Comparison of ENCODE assay signal across 17 cellular contexts in the genomic region with DNA sequence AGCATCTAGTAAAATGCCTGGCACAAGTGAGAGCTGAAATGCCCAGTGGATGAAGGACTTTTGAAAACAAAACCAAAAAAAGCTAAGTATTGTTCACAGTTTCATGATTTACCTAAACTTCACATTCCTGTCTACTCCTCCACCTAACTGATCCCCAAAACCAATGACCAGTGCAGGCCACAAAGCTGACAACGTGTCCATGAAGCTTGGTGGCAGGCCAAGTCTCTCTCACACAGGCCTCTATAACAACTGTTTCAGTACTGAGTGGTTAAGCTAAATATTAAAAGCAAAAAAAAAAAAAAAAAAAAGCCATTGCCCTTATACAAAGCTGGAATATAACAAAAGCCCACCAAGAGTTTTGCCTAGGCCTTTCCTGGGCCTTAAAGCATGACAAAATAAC. TPM values are rescaled to one million over a fixed set of nuclear protein-coding genes. Genes with fewer than 3 reads are reported as not detected.
DNase-seq lines count a peak whose midpoint lies in the region; FAIRE-seq and TF ChIP-seq lines count a peak whose summit lies in the region.
"Had no signal": no experiment of that assay in that cellular context is flagged by ENCODE, and none has a peak within 500 bp of the region (broad histone marks: within the 10 kb centered on the region; RNA-seq: fewer than 3 reads in every experiment).

No MANE protein-coding gene starts in this region.

- no peak for DNase-seq in activated naive CD4-positive, alpha-beta T cell (lab: John Stamatoyannopoulos, UW)
- no peak for DNase-seq in RCC 7860 (ENCODE audit: low spot score)
- no peak for DNase-seq in kidney
- DNase-seq in thyroid gland, result peak; percentile 93
- no peak for DNase-seq in Karpas-422
- DNase-seq in NCI-H510A (lab: John Stamatoyannopoulos, UW), result no peak
- no peak for DNase-seq in AML-193 (lab: John Stamatoyannopoulos, UW)
- DNase-seq: activated CD4-positive, alpha-beta T cell treated with anti-CD3 and anti-CD28 coated beads, Interleukin-2, amount 50 U/mL, for 1 hour; NCI-H1417 treated with DMSO at 0.1 percent for 48 hours; NCI-H510A treated with DMSO at 0.1 percent for 48 hours; RPMI8226; spleen had no signal

- H3K9me3 ChIP-seq in kidney (ENCODE audit: control insufficient read depth in 1 of 2, low read length in 2 of 2) (no peaks in the 10 kb centered on the region), thyroid gland (no peaks in the 10 kb centered on the region), Karpas-422 (ENCODE audit: low read length) (no peaks in the 10 kb centered on the region)
- H3K9me3 ChIP-seq: spleen, thoracic aorta had no signal

- WGBS in thyroid gland, 2 donors, result 9 to 22% methylated on average over 1 of the region's 1 CpG

- H3K79me2 ChIP-seq in Karpas-422 (ENCODE audit: low read length), result peaks cover 100% of the 10 kb centered on the region

- no peaks in the 10 kb centered on the region for H3K27me3 ChIP-seq in thyroid gland
- H3K27me3 ChIP-seq in Karpas-422 (ENCODE audit: low read length), result no peaks in the 10 kb centered on the region
- H3K27me3 ChIP-seq: cardiac muscle cell, spleen had no signal

- no peak overlapping the region for H3K4me2 ChIP-seq in Karpas-422 (ENCODE audit: low read depth, low read length, poor library complexity, severe bottlenecking)

- H3K9me2 ChIP-seq in Karpas-422 (replicated peaks; ENCODE audit: insufficient read depth, low read length), result no peaks in the 10 kb centered on the region

- FAIRE-seq in RCC 7860 (lab: Jason Lieb, UNC) (peak; percentile 69), kidney (lab: Jason Lieb, UNC) (no peak)
- FAIRE-seq: D721Med had no signal

- H3K36me3 Mint-ChIP-seq in activated naive CD4-positive, alpha-beta T cell treated with anti-CD3 and anti-CD28 coated beads, Interleukin-2, amount 50 U/mL, for 24 hours, result peaks cover 5% of the 10 kb centered on the region

- H3K4me3 Mint-ChIP-seq in activated naive CD4-positive, alpha-beta T cell treated with anti-CD3 and anti-CD28 coated beads, Interleukin-2, amount 50 U/mL, for 24 hours, result no peak overlapping the region
- H3K4me3 Mint-ChIP-seq: T-helper 2 cell treated with Interferon-gamma antibody and Interleukin-4, amounts not matched to agents 5 μg/mL and 100 μg/mL, for 36 hours had no signal

- H3K9me3 Mint-ChIP-seq in activated naive CD4-positive, alpha-beta T cell treated with anti-CD3 and anti-CD28 coated beads, Interleukin-2, amount 50 U/mL, for 24 hours, result no peaks in the 10 kb centered on the region
- H3K9me3 Mint-ChIP-seq: T-helper 2 cell treated with Interferon-gamma antibody and Interleukin-4, amounts not matched to agents 5 μg/mL and 100 μg/mL, for 36 hours had no signal

- peaks cover 67% of the 10 kb centered on the region for H4K20me1 ChIP-seq in Karpas-422 (ENCODE audit: insufficient read depth, low read depth, low read length)

- peaks cover 98% of the 10 kb centered on the region for H3K4me1 Mint-ChIP-seq in activated naive CD4-positive, alpha-beta T cell treated with anti-CD3 and anti-CD28 coated beads, Interleukin-2, amount 50 U/mL, for 24 hours

- H3K4me1 ChIP-seq in kidney (ENCODE audit: control insufficient read depth in 1 of 2, insufficient read depth in 1 of 2, low read depth in 1 of 2, low read length in 2 of 2) (peaks cover 55 to 65% of the 10 kb centered on the region in 2 donors), thyroid gland (peaks cover 70 to 86% of the 10 kb centered on the region in 2 donors), Karpas-422 (ENCODE audit: low read length) (peaks cover 30% of the 10 kb centered on the region)

- H3K27ac ChIP-seq in kidney (ENCODE audit: low read depth in 2 of 2, low read length in 2 of 2), result peak overlapping the region; percentile 26 to 45
- H3K27ac ChIP-seq in thyroid gland, result peak overlapping the region; percentile 79 to 92 (median 84)
- no peak overlapping the region for H3K27ac ChIP-seq in Karpas-422 (ENCODE audit: low read length)
- H3K27ac ChIP-seq: thoracic aorta had no signal

- H2AFZ ChIP-seq in Karpas-422 (ENCODE audit: low read length), result no peak overlapping the region

- H3K27me3 Mint-ChIP-seq in activated naive CD4-positive, alpha-beta T cell treated with anti-CD3 and anti-CD28 coated beads, Interleukin-2, amount 50 U/mL, for 24 hours, result no peaks in the 10 kb centered on the region

- H3K27ac Mint-ChIP-seq in activated naive CD4-positive, alpha-beta T cell treated with anti-CD3 and anti-CD28 coated beads, Interleukin-2, amount 50 U/mL, for 24 hours, result peak overlapping the region; percentile 41
- H3K27ac Mint-ChIP-seq: T-helper 2 cell treated with Interferon-gamma antibody and Interleukin-4, amounts not matched to agents 5 μg/mL and 100 μg/mL, for 36 hours had no signal

- no peak overlapping the region for H3K9ac ChIP-seq in kidney (ENCODE audit: low read length in 2 of 2)
- H3K9ac ChIP-seq in Karpas-422 (ENCODE audit: low read length), result no peak overlapping the region

- intact Hi-C loops in kidney (cut with DNase I), result no loop called here
- intact Hi-C loops in thyroid gland (cut with DNase I), result no loop called here

- H3K4me3 ChIP-seq in kidney (ENCODE audit: low read length in 2 of 2) (no peak overlapping the region), thyroid gland (replicated peaks in 1 of 3) (no peak overlapping the region), Karpas-422 (ENCODE audit: low read length) (no peak overlapping the region)
- H3K4me3 ChIP-seq: cardiac muscle cell, spleen, thoracic aorta had no signal

- H3K36me3 ChIP-seq in kidney (ENCODE audit: control insufficient read depth in 1 of 2, insufficient read depth in 2 of 2, low read length in 2 of 2) (no peaks in the 10 kb centered on the region), thyroid gland (no peaks in the 10 kb centered on the region), Karpas-422 (ENCODE audit: insufficient read depth, low read length) (no peaks in the 10 kb centered on the region)
- H3K36me3 ChIP-seq: cardiac muscle cell, thoracic aorta had no signal

- TF ChIP-seq CTCF in kidney (IDR thresholded peaks at IDR 0.05; ENCODE audit: borderline replicate concordance, extremely low read depth, insufficient read depth) (no peak), thyroid gland (IDR thresholded peaks at IDR 0.05) (no peak)

- TF ChIP-seq POLR2A in thyroid gland (IDR thresholded peaks at IDR 0.05), result peak in 1 of 2 donors; percentile 41

RNA-seq across cellular contexts. Expression of a gene that starts 36.4 kb away (rescaled TPM):
- total RNA-seq in kidney (122 TPM), thyroid gland (100 to 1,000 TPM in 1 of 4 donors, 10 to 100 TPM in 3; 74.5 to 102 (median 90.7) TPM)
- 56.7 TPM for polyA plus RNA-seq in kidney (ENCODE audit: insufficient read depth, low read depth, low replicate concordance)
- total RNA-seq in Karpas-422 (2014; rRNA removed; shearing (Covaris generic); ENCODE audit: low replicate concordance), result 93.9 and 107 TPM in 2 replicates

Comparison
In these comparisons a context has a peak if more than half of its experiments do, and no peak if none do; other contexts are left out.
1. DNase-seq: peak in thyroid gland (2 of 2); none in activated naive CD4-positive, alpha-beta T cell (0 of 4), RCC 7860 (single experiment), kidney (single experiment), Karpas-422 (single experiment), NCI-H510A (single experiment) and AML-193 (0 of 2).